2 cellular contexts compared by ENCODE assay signal in the genomic region with DNA sequence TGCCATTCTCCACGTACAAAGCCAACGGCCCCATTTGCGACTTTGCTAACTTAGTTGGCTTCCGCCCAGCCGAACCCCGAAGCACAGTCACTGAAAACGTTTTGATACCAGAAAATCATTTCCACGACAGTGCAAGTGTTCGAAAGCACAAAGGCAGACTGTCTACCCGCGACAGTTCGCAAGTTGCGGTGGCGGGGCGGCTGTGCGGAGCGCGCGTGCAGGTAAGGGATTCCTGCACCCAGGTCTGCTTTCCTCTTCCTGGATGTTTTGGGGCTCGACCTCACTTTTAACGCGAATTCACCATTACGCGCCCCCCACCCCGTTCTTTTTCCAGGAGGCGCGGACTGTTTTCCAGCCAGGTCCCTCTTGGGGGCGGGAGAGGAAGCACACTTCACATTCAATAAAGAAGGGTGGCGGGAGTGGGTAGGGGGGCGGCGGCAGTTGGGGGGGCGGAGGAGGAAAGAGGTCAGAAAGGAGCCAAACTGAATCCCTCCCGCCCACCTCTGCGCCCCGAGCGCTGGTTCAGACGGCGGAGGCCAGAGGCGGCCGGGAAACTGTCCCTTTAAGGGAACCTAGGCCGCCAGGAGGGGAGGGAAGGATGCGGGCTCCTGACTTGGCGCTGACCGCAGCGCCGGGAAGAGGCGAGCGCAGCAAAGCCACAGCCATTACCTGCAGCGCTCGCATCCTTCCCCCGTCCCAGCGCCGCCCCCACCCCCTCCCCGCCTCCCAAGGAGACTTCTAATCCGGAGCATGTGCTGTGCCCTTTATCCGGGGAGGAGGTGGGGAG.
TF ChIP-seq lines count a peak whose summit lies in the region.

No MANE protein-coding gene starts in this region.

TF ChIP-seq in HEK293, 187 proteins besides CTCF, POLR2A, EP300 and RAD21 (continued from another document):
- TF ChIP-seq ZNF777 (tag by site-specific recombination; IDR thresholded peaks at IDR 0.05; ENCODE audit: borderline replicate concordance) (0 out of 2 replicates have a peak, but pooled peaks have one; percentile 27), ZNF121 (tag by site-specific recombination; IDR thresholded peaks at IDR 0.05) (no peak), PRDM1 (tag by site-specific recombination; IDR thresholded peaks at IDR 0.05) (peak; percentile 78), ZNF837 (tag by site-specific recombination; IDR thresholded peaks at IDR 0.05) (no peak), ZNF335 (tag by site-specific recombination; conservative IDR thresholded peaks at IDR 0.05) (no peak; the same call in none of the 2 replicates), HOXC10 (CRISPR knock-in tag; IDR thresholded peaks at IDR 0.05) (no peak)
- TF ChIP-seq, protein P1, sequence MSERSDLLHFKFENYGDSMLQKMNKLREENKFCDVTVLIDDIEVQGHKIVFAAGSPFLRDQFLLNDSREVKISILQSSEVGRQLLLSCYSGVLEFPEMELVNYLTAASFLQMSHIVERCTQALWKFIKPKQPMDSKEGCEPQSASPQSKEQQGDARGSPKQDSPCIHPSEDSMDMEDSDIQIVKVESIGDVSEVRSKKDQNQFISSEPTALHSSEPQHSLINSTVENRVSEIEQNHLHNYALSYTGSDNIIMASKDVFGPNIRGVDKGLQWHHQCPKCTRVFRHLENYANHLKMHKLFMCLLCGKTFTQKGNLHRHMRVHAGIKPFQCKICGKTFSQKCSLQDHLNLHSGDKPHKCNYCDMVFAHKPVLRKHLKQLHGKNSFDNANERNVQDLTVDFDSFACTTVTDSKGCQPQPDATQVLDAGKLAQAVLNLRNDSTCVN (tag by site-specific recombination; optimal IDR thresholded peaks at IDR 0.05) = peak; percentile 50

TF ChIP-seq in HepG2, 621 proteins besides CTCF, POLR2A, EP300 and RAD21 (continued from another document):
- no peak for TF ChIP-seq ZBTB3 (CRISPR knock-in tag; IDR thresholded peaks at IDR 0.05; ENCODE audit: borderline replicate concordance, low read depth)
- no peak for TF ChIP-seq NBN (conservative IDR thresholded peaks at IDR 0.05)
- TF ChIP-seq KLF13 (CRISPR knock-in tag; IDR thresholded peaks at IDR 0.05) = no peak
- TF ChIP-seq, protein P2, sequence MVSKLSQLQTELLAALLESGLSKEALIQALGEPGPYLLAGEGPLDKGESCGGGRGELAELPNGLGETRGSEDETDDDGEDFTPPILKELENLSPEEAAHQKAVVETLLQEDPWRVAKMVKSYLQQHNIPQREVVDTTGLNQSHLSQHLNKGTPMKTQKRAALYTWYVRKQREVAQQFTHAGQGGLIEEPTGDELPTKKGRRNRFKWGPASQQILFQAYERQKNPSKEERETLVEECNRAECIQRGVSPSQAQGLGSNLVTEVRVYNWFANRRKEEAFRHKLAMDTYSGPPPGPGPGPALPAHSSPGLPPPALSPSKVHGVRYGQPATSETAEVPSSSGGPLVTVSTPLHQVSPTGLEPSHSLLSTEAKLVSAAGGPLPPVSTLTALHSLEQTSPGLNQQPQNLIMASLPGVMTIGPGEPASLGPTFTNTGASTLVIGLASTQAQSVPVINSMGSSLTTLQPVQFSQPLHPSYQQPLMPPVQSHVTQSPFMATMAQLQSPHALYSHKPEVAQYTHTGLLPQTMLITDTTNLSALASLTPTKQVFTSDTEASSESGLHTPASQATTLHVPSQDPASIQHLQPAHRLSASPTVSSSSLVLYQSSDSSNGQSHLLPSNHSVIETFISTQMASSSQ (IDR thresholded peaks at IDR 0.05; ENCODE audit: low read depth) = no peak
- TF ChIP-seq, protein P2 (CRISPR knock-in tag; IDR thresholded peaks at IDR 0.05; ENCODE audit: borderline replicate concordance) = no peak
- no peak for TF ChIP-seq PPARG (CRISPR knock-in tag; conservative IDR thresholded peaks at IDR 0.05)
- TF ChIP-seq, protein P3, sequence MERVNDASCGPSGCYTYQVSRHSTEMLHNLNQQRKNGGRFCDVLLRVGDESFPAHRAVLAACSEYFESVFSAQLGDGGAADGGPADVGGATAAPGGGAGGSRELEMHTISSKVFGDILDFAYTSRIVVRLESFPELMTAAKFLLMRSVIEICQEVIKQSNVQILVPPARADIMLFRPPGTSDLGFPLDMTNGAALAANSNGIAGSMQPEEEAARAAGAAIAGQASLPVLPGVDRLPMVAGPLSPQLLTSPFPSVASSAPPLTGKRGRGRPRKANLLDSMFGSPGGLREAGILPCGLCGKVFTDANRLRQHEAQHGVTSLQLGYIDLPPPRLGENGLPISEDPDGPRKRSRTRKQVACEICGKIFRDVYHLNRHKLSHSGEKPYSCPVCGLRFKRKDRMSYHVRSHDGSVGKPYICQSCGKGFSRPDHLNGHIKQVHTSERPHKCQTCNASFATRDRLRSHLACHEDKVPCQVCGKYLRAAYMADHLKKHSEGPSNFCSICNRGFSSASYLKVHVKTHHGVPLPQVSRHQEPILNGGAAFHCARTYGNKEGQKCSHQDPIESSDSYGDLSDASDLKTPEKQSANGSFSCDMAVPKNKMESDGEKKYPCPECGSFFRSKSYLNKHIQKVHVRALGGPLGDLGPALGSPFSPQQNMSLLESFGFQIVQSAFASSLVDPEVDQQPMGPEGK (CRISPR knock-in tag; IDR thresholded peaks at IDR 0.05) = no peak
- TF ChIP-seq, protein P4, sequence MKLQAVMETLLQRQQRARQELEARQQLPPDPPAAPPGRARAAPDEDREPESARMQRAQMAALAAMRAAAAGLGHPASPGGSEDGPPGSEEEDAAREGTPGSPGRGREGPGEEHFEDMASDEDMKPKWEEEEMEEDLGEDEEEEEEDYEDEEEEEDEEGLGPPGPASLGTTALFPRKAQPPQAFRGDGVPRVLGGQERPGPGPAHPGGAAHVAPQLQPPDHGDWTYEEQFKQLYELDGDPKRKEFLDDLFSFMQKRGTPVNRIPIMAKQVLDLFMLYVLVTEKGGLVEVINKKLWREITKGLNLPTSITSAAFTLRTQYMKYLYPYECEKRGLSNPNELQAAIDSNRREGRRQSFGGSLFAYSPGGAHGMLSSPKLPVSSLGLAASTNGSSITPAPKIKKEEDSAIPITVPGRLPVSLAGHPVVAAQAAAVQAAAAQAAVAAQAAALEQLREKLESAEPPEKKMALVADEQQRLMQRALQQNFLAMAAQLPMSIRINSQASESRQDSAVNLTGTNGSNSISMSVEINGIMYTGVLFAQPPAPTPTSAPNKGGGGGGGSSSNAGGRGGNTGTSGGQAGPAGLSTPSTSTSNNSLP (IDR thresholded peaks at IDR 0.05; ENCODE audit: low read depth, low read length) = no peak
- no peak for TF ChIP-seq MEF2D (CRISPR knock-in tag; IDR thresholded peaks at IDR 0.05)
- TF ChIP-seq SRSF1 (optimal IDR thresholded peaks at IDR 0.05; ENCODE audit: low read depth, low read length) = no peak
- TF ChIP-seq, protein P5, sequence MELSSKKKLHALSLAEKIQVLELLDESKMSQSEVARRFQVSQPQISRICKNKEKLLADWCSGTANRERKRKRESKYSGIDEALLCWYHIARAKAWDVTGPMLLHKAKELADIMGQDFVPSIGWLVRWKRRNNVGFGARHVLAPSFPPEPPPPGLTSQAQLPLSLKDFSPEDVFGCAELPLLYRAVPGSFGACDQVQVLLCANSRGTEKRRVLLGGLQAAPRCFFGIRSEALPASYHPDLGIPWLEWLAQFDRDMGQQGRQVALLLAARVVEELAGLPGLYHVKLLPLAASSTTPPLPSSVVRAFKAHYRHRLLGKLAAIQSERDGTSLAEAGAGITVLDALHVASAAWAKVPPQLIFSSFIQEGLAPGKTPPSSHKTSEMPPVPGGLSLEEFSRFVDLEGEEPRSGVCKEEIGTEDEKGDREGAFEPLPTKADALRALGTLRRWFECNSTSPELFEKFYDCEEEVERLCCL (CRISPR knock-in tag; IDR thresholded peaks at IDR 0.05; ENCODE audit: borderline replicate concordance) = no peak
- TF ChIP-seq, protein P6, sequence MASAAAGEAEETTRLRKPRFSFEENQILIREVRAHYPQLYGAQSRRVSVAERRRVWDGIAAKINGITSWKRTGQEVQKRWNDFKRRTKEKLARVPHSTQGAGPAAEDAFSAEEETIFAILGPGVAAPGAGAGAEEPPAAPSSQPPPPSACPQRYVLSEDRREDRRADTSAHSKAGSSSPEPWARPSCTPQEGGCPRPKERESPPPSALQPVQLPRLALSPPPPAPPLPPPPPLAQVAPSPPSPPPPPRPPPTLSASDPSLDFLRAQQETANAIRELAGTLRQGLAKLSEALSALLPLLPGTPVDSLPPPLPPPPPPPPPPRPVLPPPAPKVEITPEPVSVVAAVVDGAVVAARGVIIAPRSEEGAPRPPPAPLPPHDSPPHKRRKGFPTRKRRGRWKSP (CRISPR knock-in tag; IDR thresholded peaks at IDR 0.05) = 0 out of 2 replicates have a peak, but pooled peaks have one; percentile 28
- no peak for TF ChIP-seq ZNF766 (CRISPR knock-in tag; IDR thresholded peaks at IDR 0.05; ENCODE audit: borderline replicate concordance)
- TF ChIP-seq, protein P7, sequence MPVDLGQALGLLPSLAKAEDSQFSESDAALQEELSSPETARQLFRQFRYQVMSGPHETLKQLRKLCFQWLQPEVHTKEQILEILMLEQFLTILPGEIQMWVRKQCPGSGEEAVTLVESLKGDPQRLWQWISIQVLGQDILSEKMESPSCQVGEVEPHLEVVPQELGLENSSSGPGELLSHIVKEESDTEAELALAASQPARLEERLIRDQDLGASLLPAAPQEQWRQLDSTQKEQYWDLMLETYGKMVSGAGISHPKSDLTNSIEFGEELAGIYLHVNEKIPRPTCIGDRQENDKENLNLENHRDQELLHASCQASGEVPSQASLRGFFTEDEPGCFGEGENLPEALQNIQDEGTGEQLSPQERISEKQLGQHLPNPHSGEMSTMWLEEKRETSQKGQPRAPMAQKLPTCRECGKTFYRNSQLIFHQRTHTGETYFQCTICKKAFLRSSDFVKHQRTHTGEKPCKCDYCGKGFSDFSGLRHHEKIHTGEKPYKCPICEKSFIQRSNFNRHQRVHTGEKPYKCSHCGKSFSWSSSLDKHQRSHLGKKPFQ (CRISPR knock-in tag; IDR thresholded peaks at IDR 0.05; ENCODE audit: insufficient replicate concordance) = no peak
- TF ChIP-seq DNMT3B (CRISPR knock-in tag; conservative IDR thresholded peaks at IDR 0.05) = no peak
- no peak for TF ChIP-seq SNAI1 (CRISPR knock-in tag; IDR thresholded peaks at IDR 0.05; ENCODE audit: borderline replicate concordance)
- TF ChIP-seq, protein P8, sequence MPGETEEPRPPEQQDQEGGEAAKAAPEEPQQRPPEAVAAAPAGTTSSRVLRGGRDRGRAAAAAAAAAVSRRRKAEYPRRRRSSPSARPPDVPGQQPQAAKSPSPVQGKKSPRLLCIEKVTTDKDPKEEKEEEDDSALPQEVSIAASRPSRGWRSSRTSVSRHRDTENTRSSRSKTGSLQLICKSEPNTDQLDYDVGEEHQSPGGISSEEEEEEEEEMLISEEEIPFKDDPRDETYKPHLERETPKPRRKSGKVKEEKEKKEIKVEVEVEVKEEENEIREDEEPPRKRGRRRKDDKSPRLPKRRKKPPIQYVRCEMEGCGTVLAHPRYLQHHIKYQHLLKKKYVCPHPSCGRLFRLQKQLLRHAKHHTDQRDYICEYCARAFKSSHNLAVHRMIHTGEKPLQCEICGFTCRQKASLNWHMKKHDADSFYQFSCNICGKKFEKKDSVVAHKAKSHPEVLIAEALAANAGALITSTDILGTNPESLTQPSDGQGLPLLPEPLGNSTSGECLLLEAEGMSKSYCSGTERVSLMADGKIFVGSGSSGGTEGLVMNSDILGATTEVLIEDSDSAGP (CRISPR knock-in tag; IDR thresholded peaks at IDR 0.05; ENCODE audit: borderline replicate concordance) = peak; percentile 87
TF ChIP-seq in HepG2: peak in this region for 4.
